ENCODE assay signal across 31 cellular contexts in genomic region chr5:149935431-149935901, GRCh38. TPM values are rescaled to one million over a fixed set of nuclear protein-coding genes. Genes with fewer than 3 reads are reported as not detected.
DNase-seq lines count a peak whose midpoint lies in the region; ATAC-seq and TF ChIP-seq lines count a peak whose summit lies in the region.
"Had no signal": no experiment of that assay in that cellular context is flagged by ENCODE, and none has a peak within 500 bp of the region (broad histone marks: within the 10 kb centered on the region; RNA-seq: fewer than 3 reads in every experiment).

No MANE protein-coding gene starts in this region.

- ATAC-seq in right cardiac atrium = peak in 1 of 2 donors; percentile 26
- no peak for ATAC-seq in heart left ventricle
- peak; percentile 81 for ATAC-seq in left lobe of liver
- ATAC-seq in CD8-positive, alpha-beta T cell = no peak
- no peak for ATAC-seq in effector memory CD8-positive, alpha-beta T cell (replicated peaks)
- ATAC-seq: left lung; naive thymus-derived CD8-positive, alpha-beta T cell; Right ventricle myocardium inferior had no signal

- H3K27ac Mint-ChIP-seq in CD8-positive, alpha-beta T cell = no peak overlapping the region
- no peak overlapping the region for H3K27ac Mint-ChIP-seq in effector memory CD8-positive, alpha-beta T cell
- H3K27ac Mint-ChIP-seq: activated naive CD4-positive, alpha-beta T cell treated with anti-CD3 and anti-CD28 coated beads, Interleukin-2, amount 10 ng/mL, durations not matched to agents 7 days and 5 days; activated T-helper 1 cell treated with anti-CD3 and anti-CD28 coated beads, Interleukin-12 subunit alpha, Interleukin-12 subunit beta, Interleukin-2, Interleukin-4 antibody, amounts not matched to agents 30 ng/mL and 10 ng/mL and 1 ng/mL, durations not matched to agents 14 hours and 24 hours and 36 hours; dendritic cell treated with granulocyte-macrophage colony-stimulating factor and Interleukin-4, amounts not matched to agents 40 ng/mL and 50 ng/mL, for 4 days; naive thymus-derived CD8-positive, alpha-beta T cell; stimulated activated naive CD8-positive, alpha-beta T cell treated with anti-CD3 and anti-CD28 coated beads, Interleukin-15, Interleukin-2, amounts not matched to agents 100 ng/mL and 50 ng/mL, for 24 hours had no signal

- POLR2A ChIA-PET in CD8-positive, alpha-beta T cell (lab: Charles Lee) = no interaction called here

- no peaks in the 10 kb centered on the region for H3K36me3 Mint-ChIP-seq in CD8-positive, alpha-beta T cell
- H3K36me3 Mint-ChIP-seq in effector memory CD8-positive, alpha-beta T cell (ENCODE audit: insufficient read depth) = no peaks in the 10 kb centered on the region
- H3K36me3 Mint-ChIP-seq: activated naive CD4-positive, alpha-beta T cell treated with anti-CD3 and anti-CD28 coated beads, Interleukin-2, amount 10 ng/mL, durations not matched to agents 7 days and 5 days; naive thymus-derived CD8-positive, alpha-beta T cell had no signal

- CTCF ChIA-PET in mammary epithelial cell (lab: Charles Lee; ENCODE audit: low non-redundant PET) = no interaction called here
- CTCF ChIA-PET in CD8-positive, alpha-beta T cell (lab: Charles Lee) = interaction anchor here (2.6 kb wide), 1 partner anchor 55 kb away, joined by 8 read pairs; no protein-coding TSS in a partner anchor

- H3K9me3 ChIP-seq in right cardiac atrium (ENCODE audit: control insufficient read depth, low read length) = no peaks in the 10 kb centered on the region
- H3K9me3 ChIP-seq in heart left ventricle = no peaks in the 10 kb centered on the region
- no peaks in the 10 kb centered on the region for H3K9me3 ChIP-seq in mammary epithelial cell (replicated peaks; ENCODE audit: insufficient read depth, low read length)
- no peaks in the 10 kb centered on the region for H3K9me3 ChIP-seq in CD8-positive, alpha-beta T cell (ENCODE audit: low read length)
- H3K9me3 ChIP-seq: left lung, sigmoid colon had no signal

- in situ Hi-C loops in mammary epithelial cell (cut with MboI; ENCODE audit: low sequenced_read_pairs in 2 of 2) = no loop called here

- peak overlapping the region; percentile 63 for H3K4me2 ChIP-seq in mammary epithelial cell (ENCODE audit: insufficient read depth, low read depth, low read length)

- H3K27me3 ChIP-seq in right cardiac atrium (ENCODE audit: control insufficient read depth, insufficient read depth) = no peaks in the 10 kb centered on the region
- peaks cover 0 to 3% (median 0%) of the 10 kb centered on the region in 9 donors for H3K27me3 ChIP-seq in heart left ventricle
- H3K27me3 ChIP-seq in mammary epithelial cell (ENCODE audit: insufficient read depth, low read length) = no peaks in the 10 kb centered on the region
- H3K27me3 ChIP-seq in CD8-positive, alpha-beta T cell (ENCODE audit: insufficient read depth, low read length) = no peaks in the 10 kb centered on the region

- no peaks in the 10 kb centered on the region for H3K4me1 Mint-ChIP-seq in CD8-positive, alpha-beta T cell (ENCODE audit: low read depth)
- H3K4me1 Mint-ChIP-seq in effector memory CD8-positive, alpha-beta T cell (ENCODE audit: low read depth in 2 of 2) = no peaks in the 10 kb centered on the region
- H3K4me1 Mint-ChIP-seq: activated naive CD4-positive, alpha-beta T cell treated with anti-CD3 and anti-CD28 coated beads, Interleukin-2, amount 10 ng/mL, durations not matched to agents 7 days and 5 days; naive thymus-derived CD8-positive, alpha-beta T cell had no signal

- TF ChIP-seq POLR2A in heart left ventricle (IDR thresholded peaks at IDR 0.05) = no peak

- DNase-seq in right cardiac atrium = peak in 2 of 3 donors; percentile 28 to 75
- no peak for DNase-seq in heart left ventricle
- DNase-seq in mammary epithelial cell = peak; percentile 84
- DNase-seq in left lobe of liver (ENCODE audit: low spot score) = peak; percentile 51
- no peak for DNase-seq in CD8-positive, alpha-beta T cell
- DNase-seq in NCI-H1417 treated with DMSO at 0.1 percent for 48 hours (lab: John Stamatoyannopoulos, UW) = no peak
- DNase-seq in effector memory CD8-positive, alpha-beta T cell = no peak
- DNase-seq in NCI-H1930 (lab: John Stamatoyannopoulos, UW) = no peak
- DNase-seq: 8988T; activated CD4-positive, alpha-beta T cell treated with anti-CD3 and anti-CD28 coated beads, Interleukin-2, amount 50 U/mL, for 4 hours; activated CD4-positive, CD25-positive, alpha-beta regulatory T cell; activated naive CD4-positive, alpha-beta T cell treated with anti-CD3 and anti-CD28 coated beads, Interleukin-2, amount 10 ng/mL, durations not matched to agents 7 days and 5 days; AML-193; amygdala; DMS79 treated with DMSO at 0.1 percent for 48 hours; head of caudate nucleus; Kasumi-1; left lung; midbrain; naive thymus-derived CD8-positive, alpha-beta T cell; NCI-H1092; NCI-H2029 treated with DMSO at 0.1 percent for 48 hours; sigmoid colon; SW 1271; trophoblast cell had no signal

- H3K36me3 ChIP-seq in heart left ventricle = no peaks in the 10 kb centered on the region
- H3K36me3 ChIP-seq in mammary epithelial cell (ENCODE audit: insufficient read depth, low read length) = no peaks in the 10 kb centered on the region
- H3K36me3 ChIP-seq in CD8-positive, alpha-beta T cell (ENCODE audit: insufficient read depth, low read length) = no peaks in the 10 kb centered on the region
- H3K36me3 ChIP-seq: left lung, sigmoid colon had no signal

- no peaks in the 10 kb centered on the region for H4K20me1 ChIP-seq in mammary epithelial cell (ENCODE audit: insufficient read depth, low read length)

- intact Hi-C loops in right cardiac atrium (cut with DNase I) (no loop called here), heart left ventricle (cut with DNase I) (loop anchor here in 1 of 10 donors (5.0 kb wide), 1 partner anchor 68 kb away; no protein-coding TSS in a partner anchor), mammary epithelial cell (cut with micrococcal nuclease) (loop anchor here (5.0 kb wide), 1 partner anchor 448 kb away; no protein-coding TSS in a partner anchor)
- intact Hi-C loops in CD8-positive, alpha-beta T cell (cut with DNase I, micrococcal nuclease) = no loop called here

- 69% methylated on average over 8 of the region's 8 CpGs for WGBS in right cardiac atrium
- WGBS in heart left ventricle, 4 donors = 88 to 90% (median 90%) methylated on average over 8 of the region's 8 CpGs
- WGBS in mammary epithelial cell (ENCODE audit: low coverage, missing lambda C conversion rate) = 26% methylated on average over 8 of the region's 8 CpGs

- no peak overlapping the region for H3K4me3 ChIP-seq in right cardiac atrium (ENCODE audit: low read length)
- no peak overlapping the region for H3K4me3 ChIP-seq in heart left ventricle
- no peak overlapping the region for H3K4me3 ChIP-seq in mammary epithelial cell (replicated peaks in 1 of 3; ENCODE audit: insufficient read depth in 1 of 3, low read depth in 2 of 3, low read length in 3 of 3)
- H3K4me3 ChIP-seq in CD8-positive, alpha-beta T cell (ENCODE audit: low read depth, low read length) = no peak overlapping the region
- H3K4me3 ChIP-seq: left lung, sigmoid colon had no signal

- TF ChIP-seq CTCF in heart left ventricle (IDR thresholded peaks at IDR 0.05) (no peak), mammary epithelial cell (conservative IDR thresholded peaks at IDR 0.05 in 1 of 2, IDR thresholded peaks at IDR 0.05 in 1 of 2; ENCODE audit: extremely low read depth in 1 of 2, insufficient read depth in 1 of 2, low read depth in 1 of 2, low read length in 2 of 2) (no peak)
- no peak for TF ChIP-seq CTCF in CD8-positive, alpha-beta T cell (IDR thresholded peaks at IDR 0.05)

- no peak overlapping the region for H3K4me3 Mint-ChIP-seq in CD8-positive, alpha-beta T cell
- no peak overlapping the region for H3K4me3 Mint-ChIP-seq in effector memory CD8-positive, alpha-beta T cell
- H3K4me3 Mint-ChIP-seq: activated naive CD4-positive, alpha-beta T cell treated with anti-CD3 and anti-CD28 coated beads, Interleukin-2, amount 10 ng/mL, durations not matched to agents 7 days and 5 days; activated T-helper 1 cell treated with anti-CD3 and anti-CD28 coated beads, Interleukin-12 subunit alpha, Interleukin-12 subunit beta, Interleukin-2, Interleukin-4 antibody, amounts not matched to agents 30 ng/mL and 10 ng/mL and 1 ng/mL, durations not matched to agents 14 hours and 24 hours and 36 hours; dendritic cell treated with granulocyte-macrophage colony-stimulating factor and Interleukin-4, amounts not matched to agents 40 ng/mL and 50 ng/mL, for 4 days; naive thymus-derived CD8-positive, alpha-beta T cell; stimulated activated naive CD8-positive, alpha-beta T cell treated with anti-CD3 and anti-CD28 coated beads, Interleukin-15, Interleukin-2, amounts not matched to agents 100 ng/mL and 50 ng/mL, for 24 hours had no signal

- no peaks in the 10 kb centered on the region for H3K79me2 ChIP-seq in mammary epithelial cell (ENCODE audit: insufficient read depth, low read length)

- no TSS peak for BruUV-seq in mammary epithelial cell (replicated peaks; lab: Mats Ljungman, UMichigan)

- dilution Hi-C loops in mammary epithelial cell (cut with HindIII; ENCODE audit: low sequenced_read_pairs) = no loop called here

- H3K27ac ChIP-seq in right cardiac atrium (ENCODE audit: low read length) (no peak overlapping the region), heart left ventricle (no peak overlapping the region), mammary epithelial cell (ENCODE audit: insufficient read depth, low read depth, low read length) (peak overlapping the region; percentile 100)
- H3K27ac ChIP-seq in CD8-positive, alpha-beta T cell (ENCODE audit: low read depth, low read length) = no peak overlapping the region
- H3K27ac ChIP-seq: left lung, sigmoid colon had no signal

- H2AFZ ChIP-seq in mammary epithelial cell (ENCODE audit: low read depth, low read length) = peak overlapping the region; percentile 80

- H3K9me3 Mint-ChIP-seq in CD8-positive, alpha-beta T cell = no peaks in the 10 kb centered on the region
- no peaks in the 10 kb centered on the region for H3K9me3 Mint-ChIP-seq in effector memory CD8-positive, alpha-beta T cell
- H3K9me3 Mint-ChIP-seq: activated naive CD4-positive, alpha-beta T cell treated with anti-CD3 and anti-CD28 coated beads, Interleukin-2, amount 10 ng/mL, durations not matched to agents 7 days and 5 days; activated T-helper 1 cell treated with anti-CD3 and anti-CD28 coated beads, Interleukin-12 subunit alpha, Interleukin-12 subunit beta, Interleukin-2, Interleukin-4 antibody, amounts not matched to agents 30 ng/mL and 10 ng/mL and 1 ng/mL, durations not matched to agents 14 hours and 24 hours and 36 hours; dendritic cell treated with granulocyte-macrophage colony-stimulating factor and Interleukin-4, amounts not matched to agents 40 ng/mL and 50 ng/mL, for 4 days; naive thymus-derived CD8-positive, alpha-beta T cell; stimulated activated naive CD8-positive, alpha-beta T cell treated with anti-CD3 and anti-CD28 coated beads, Interleukin-15, Interleukin-2, amounts not matched to agents 100 ng/mL and 50 ng/mL, for 24 hours had no signal

- peaks cover 17% of the 10 kb centered on the region for H3K27me3 Mint-ChIP-seq in CD8-positive, alpha-beta T cell (ENCODE audit: low read depth)
- peaks cover 25 to 33% of the 10 kb centered on the region in 2 donors for H3K27me3 Mint-ChIP-seq in effector memory CD8-positive, alpha-beta T cell

- H3K4me1 ChIP-seq in right cardiac atrium (ENCODE audit: control insufficient read depth, insufficient read depth, low read length) (no peaks in the 10 kb centered on the region), heart left ventricle (peaks cover 0 to 29% (median 13%) of the 10 kb centered on the region in 12 donors), mammary epithelial cell (ENCODE audit: insufficient read depth, low read length) (peaks cover 56% of the 10 kb centered on the region)
- H3K4me1 ChIP-seq in CD8-positive, alpha-beta T cell (ENCODE audit: insufficient read depth, low read length) = no peaks in the 10 kb centered on the region
- H3K4me1 ChIP-seq: sigmoid colon had no signal

- H3K9ac ChIP-seq in mammary epithelial cell (ENCODE audit: insufficient read depth, low read length) = peak overlapping the region; percentile 67

RNA-seq across cellular contexts. Expression of gene PDE6A, which starts 9.1 kb away (rescaled TPM):
- total RNA-seq in right cardiac atrium (under 1 TPM in 2 of 4 donors, not detected in 2; 0.06 to 0.11 TPM), heart left ventricle (under 1 TPM in 8 of 9 donors, not detected in 1; 0.08 to 0.35 (median 0.13) TPM), mammary epithelial cell (under 1 TPM; 0.07 to 0.17 TPM), left lobe of liver (not detected)
- polyA plus RNA-seq in right cardiac atrium (0.07 TPM), heart left ventricle (under 1 TPM; 0.04 to 0.08 TPM), mammary epithelial cell (0.06 TPM)
- polyA minus RNA-seq in mammary epithelial cell = not detected
- not detected for total RNA-seq in CD8-positive, alpha-beta T cell
- total RNA-seq: activated T-helper 1 cell treated with anti-CD3 and anti-CD28 coated beads, Interleukin-12 subunit alpha, Interleukin-12 subunit beta, Interleukin-2, Interleukin-4 antibody, amounts not matched to agents 30 ng/mL and 10 ng/mL and 1 ng/mL, durations not matched to agents 14 hours and 24 hours and 36 hours; left lung; naive thymus-derived CD8-positive, alpha-beta T cell; OCI-LY7; osteocyte; sigmoid colon had no signal
- polyA plus RNA-seq: naive thymus-derived CD8-positive, alpha-beta T cell had no signal

RNA-seq across cellular contexts. Expression of gene SLC26A2, which starts 25.1 kb away (rescaled TPM):
- total RNA-seq in right cardiac atrium (10 to 100 TPM in 1 of 4 donors, 1 to 10 TPM in 3; 5.1 to 10.4 (median 6.5) TPM), heart left ventricle (10 to 100 TPM in 1 of 9 donors, 1 to 10 TPM in 8; 3.5 to 14.7 (median 6.8) TPM), mammary epithelial cell (10 to 100 TPM; 18.1 to 63.2 TPM), left lobe of liver (1.3 TPM)
- polyA plus RNA-seq in right cardiac atrium (2.2 TPM), heart left ventricle (10 to 100 TPM in 1 of 2 donors, 1 to 10 TPM in 1; 1.5 to 22.1 TPM), mammary epithelial cell (12.8 TPM)
- polyA minus RNA-seq in mammary epithelial cell = 39.1 TPM
- total RNA-seq in CD8-positive, alpha-beta T cell = 1 to 10 TPM; 2.0 to 2.2 TPM

Comparison
In these comparisons a context has a peak if more than half of its experiments do, and no peak if none do; other contexts are left out.
1. DNase-seq: peak in right cardiac atrium (2 of 3), mammary epithelial cell (single experiment) and left lobe of liver (single experiment); none in heart left ventricle (0 of 5), CD8-positive, alpha-beta T cell (0 of 7), NCI-H1417 treated with DMSO at 0.1 percent for 48 hours (single experiment), effector memory CD8-positive, alpha-beta T cell (0 of 3) and NCI-H1930 (0 of 2).